In the genomic region with DNA sequence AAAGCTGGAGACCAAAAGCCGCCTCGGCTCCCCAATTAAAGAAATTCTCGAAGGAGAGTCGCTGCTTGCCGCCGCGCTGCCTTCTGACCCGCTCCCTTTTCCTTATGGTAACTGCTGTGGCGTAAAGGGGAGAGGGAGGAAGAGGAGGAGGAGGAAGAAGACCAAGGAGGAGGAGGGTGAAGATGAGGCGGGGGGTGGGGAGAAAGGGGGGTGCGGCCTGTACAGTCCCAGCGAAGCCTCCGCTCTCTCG, we compare ENCODE assay signal across 8 cellular contexts. TPM values are rescaled to one million over a fixed set of nuclear protein-coding genes. Genes with fewer than 3 reads are reported as not detected.
DNase-seq lines count a peak whose midpoint lies in the region; ATAC-seq, FAIRE-seq and TF ChIP-seq lines count a peak whose summit lies in the region.

No MANE protein-coding gene starts in this region.

- H3K27ac Mint-ChIP-seq in immature natural killer cell, result no peak overlapping the region

- TF ChIP-seq POLR2A in H1 (IDR thresholded peaks at IDR 0.05; ENCODE audit: control extremely low read depth in 1 of 2, low read depth in 2 of 2, low read length in 2 of 2), result peak in 1 of 2 experiments; percentile 19; a peak in 1 of 3 replicates

- no peak overlapping the region for H4K91ac ChIP-seq in H1 (replicated peaks; ENCODE audit: insufficient read length, low read length)

- H4K20me1 ChIP-seq in BLaER1 (peaks cover 32% of the 10 kb centered on the region), Loucy (ENCODE audit: insufficient read depth, low read length, poor library complexity, severe bottlenecking) (peaks cover 49% of the 10 kb centered on the region), H1 (replicated peaks in 1 of 2; ENCODE audit: control insufficient read depth in 1 of 2, insufficient read depth in 2 of 2, low read length in 2 of 2) (peaks cover 2 to 3% of the 10 kb centered on the region in 2 experiments), neural cell (ENCODE audit: insufficient read depth) (no peaks in the 10 kb centered on the region)

- no peak overlapping the region for H3K56ac ChIP-seq in H1 (replicated peaks; ENCODE audit: insufficient read length, low read depth, low read length)

- H3K4me2 ChIP-seq in BLaER1 (peak overlapping the region; percentile 91), Loucy (ENCODE audit: low read depth, low read length, poor library complexity, severe bottlenecking) (peak overlapping the region; percentile 75), H1 (ENCODE audit: insufficient read depth in 1 of 2, low read depth in 2 of 2, low read length in 2 of 2) (peak overlapping the region; percentile 92 to 97), neural cell (ENCODE audit: low read length) (peak overlapping the region; percentile 91)

- H4K8ac ChIP-seq in H1 (ENCODE audit: extremely low read depth, insufficient read depth, low read length), result peak overlapping the region; percentile 99; the same call in 1 of the 2 replicates

- no peak overlapping the region for H2BK20ac ChIP-seq in H1 (ENCODE audit: low read length)

- DNase-seq in H1 (ENCODE audit: low read depth in 1 of 2, low spot score in 2 of 2), result no peak
- DNase-seq in immature natural killer cell, result no peak
- DNase-seq in ureter (ENCODE audit: low spot score), result no peak
- DNase-seq in NCI-H2171 (lab: John Stamatoyannopoulos, UW), result no peak

- H3K9me3 ChIP-seq in BLaER1 (no peaks in the 10 kb centered on the region), Loucy (ENCODE audit: insufficient read depth, low read depth, low read length) (no peaks in the 10 kb centered on the region), H1 (ENCODE audit: insufficient read depth in 2 of 2, low read depth in 1 of 2, low read length in 1 of 2) (no peaks in the 10 kb centered on the region), neural cell (ENCODE audit: low read length) (no peaks in the 10 kb centered on the region)

- H2AK5ac ChIP-seq in H1 (ENCODE audit: low read depth, low read length), result no peak overlapping the region; the same call in 1 of the 2 replicates

- H3K14ac ChIP-seq in H1 (ENCODE audit: insufficient read length), result no peak overlapping the region

- no peak overlapping the region for H4K5ac ChIP-seq in H1 (ENCODE audit: insufficient read length, low read depth, low read length)

- H3K9ac ChIP-seq in BLaER1 (peak overlapping the region; percentile 96), Loucy (ENCODE audit: low read depth, low read length, poor library complexity, severe bottlenecking) (peak overlapping the region; percentile 91), H1 (replicated peaks in 1 of 4; ENCODE audit: extremely low read depth in 1 of 4, low read depth in 3 of 4, low read length in 3 of 4) (peak overlapping the region; percentile 88 to 100 (median 99)), neural cell (ENCODE audit: low read length) (peak overlapping the region; percentile 95)

- H3K79me1 ChIP-seq in H1 (ENCODE audit: low read depth, low read length), result 0 out of 2 replicates have a peak, but pooled peaks cover 2% of the 10 kb centered on the region

- peaks cover 27% of the 10 kb centered on the region for H3K4me1 ChIP-seq in BLaER1
- H3K4me1 ChIP-seq in Loucy (ENCODE audit: insufficient read depth, low read length, poor library complexity, severe bottlenecking), result peaks cover 29% of the 10 kb centered on the region
- peaks cover 0 to 2% (median 0%) of the 10 kb centered on the region in 4 experiments; a peak in 1 of 7 replicates for H3K4me1 ChIP-seq in H1 (replicated peaks in 1 of 4; ENCODE audit: control insufficient read depth in 3 of 4, insufficient read depth in 4 of 4, low read length in 3 of 4)

- CTCF ChIA-PET in H1 (lab: Charles Lee; ENCODE audit: partially characterized antibody), result interaction anchor here (0.6 to 1.1 kb wide), 3 partner anchors 113 to 232 kb away, joined by 3 to 5 read pairs (median 3); no protein-coding TSS in a partner anchor

- H3K4me3 ChIP-seq in BLaER1, result peak overlapping the region; percentile 90
- peak overlapping the region; percentile 89 for H3K4me3 ChIP-seq in Loucy (ENCODE audit: low read length, poor library complexity, severe bottlenecking)
- peak overlapping the region; percentile 77 to 96 (median 92) for H3K4me3 ChIP-seq in H1 (ENCODE audit: extremely low read depth in 1 of 4, insufficient read depth in 2 of 4, low read depth in 3 of 4, low read length in 4 of 4)
- peak overlapping the region; percentile 87 for H3K4me3 ChIP-seq in neural cell (ENCODE audit: low read length)

- H3K4me1 Mint-ChIP-seq in immature natural killer cell, result peaks cover 4 to 12% of the 10 kb centered on the region in 2 donors

- H2BK120ac ChIP-seq in H1 (replicated peaks; ENCODE audit: low read depth, low read length), result no peak overlapping the region

- TF ChIP-seq CTCF in Loucy (conservative IDR thresholded peaks at IDR 0.05; ENCODE audit: low read length) (no peak), H1 (IDR thresholded peaks at IDR 0.05; ENCODE audit: control extremely low read depth in 1 of 3, insufficient read depth in 1 of 3, low read depth in 1 of 3, low read length in 3 of 3) (no peak), neural cell (IDR thresholded peaks at IDR 0.05; ENCODE audit: poor library complexity, severe bottlenecking) (no peak)

- no peaks in the 10 kb centered on the region for H3K9me2 ChIP-seq in Loucy (replicated peaks; ENCODE audit: low read depth, low read length)
- H3K9me2 ChIP-seq in neural cell (ENCODE audit: insufficient read depth, low read length), result no peaks in the 10 kb centered on the region

- H3K27me3 Mint-ChIP-seq in immature natural killer cell (ENCODE audit: low read depth in 3 of 3), result peaks cover 0 to 2% (median under 1%) of the 10 kb centered on the region in 3 donors

- no peak overlapping the region for H3K4me3 Mint-ChIP-seq in immature natural killer cell

- H3K36me3 ChIP-seq in BLaER1 (peaks cover 5% of the 10 kb centered on the region), Loucy (ENCODE audit: insufficient read depth, low read length) (no peaks in the 10 kb centered on the region), H1 (ENCODE audit: control insufficient read depth in 2 of 4, insufficient read depth in 4 of 4, low read length in 3 of 4) (no peaks in the 10 kb centered on the region), neural cell (ENCODE audit: insufficient read depth, low read length) (no peaks in the 10 kb centered on the region)

- H3K9me3 Mint-ChIP-seq in immature natural killer cell, result no peaks in the 10 kb centered on the region

- peak overlapping the region; percentile 94 for H3K27ac ChIP-seq in BLaER1
- peak overlapping the region; percentile 96 for H3K27ac ChIP-seq in H1 (ENCODE audit: low read depth, low read length)
- peak overlapping the region; percentile 94 for H3K27ac ChIP-seq in neural cell (ENCODE audit: low read length)

- no peak overlapping the region for H2BK12ac ChIP-seq in H1 (ENCODE audit: low read depth, low read length)

- H3K23ac ChIP-seq in H1 (ENCODE audit: insufficient read length), result no peak overlapping the region

- no peak for TF ChIP-seq RAD21 in H1 (IDR thresholded peaks at IDR 0.05 in 1 of 2, conservative IDR thresholded peaks at IDR 0.05 in 1 of 2; ENCODE audit: low read depth in 2 of 2, low read length in 2 of 2)
- no peak for TF ChIP-seq RAD21 in neural cell (conservative IDR thresholded peaks at IDR 0.05)

- H3K79me2 ChIP-seq in Loucy (ENCODE audit: insufficient read depth, low read length), result peaks cover 50% of the 10 kb centered on the region
- H3K79me2 ChIP-seq in H1 (ENCODE audit: control insufficient read depth in 1 of 2, insufficient read depth in 2 of 2, low read length in 2 of 2), result peaks cover 5 to 47% of the 10 kb centered on the region in 2 experiments; a peak in 3 of 4 replicates
- H3K79me2 ChIP-seq in neural cell (replicated peaks; ENCODE audit: insufficient read depth, low read length), result peaks cover 49% of the 10 kb centered on the region

- POLR2A ChIA-PET in H1 (lab: Charles Lee; ENCODE audit: partially characterized antibody), result interaction anchor here (0.6 to 2.0 kb wide), 6 partner anchors 9 to 235 kb away, joined by 3 to 10 read pairs (median 6); partner anchors contain the start of gene NUP205

- no peak overlapping the region for H2BK15ac ChIP-seq in H1 (ENCODE audit: low read length)

- 0 out of 2 replicates have a peak overlapping the region, but pooled peaks have one; percentile 95 for H3K18ac ChIP-seq in H1 (ENCODE audit: extremely low read depth, low read length)

- H2BK5ac ChIP-seq in H1 (ENCODE audit: low read depth, low read length), result peak overlapping the region; percentile 86; the same call in 1 of the 2 replicates

- WGBS in H1 (ENCODE audit: extremely low coverage in 1 of 2, insufficient coverage in 1 of 2, insufficient read length in 1 of 2, insufficient replicate concordance in 2 of 2, low coverage in 1 of 2, low lambda C conversion rate in 2 of 2, missing lambda C conversion rate in 1 of 2), 2 experiments, result 4% methylated on average over 8 of the region's 14 CpGs; no CpG with 5 or more reads in 1 of the 2 experiments

- peak overlapping the region; percentile 95 for H2AFZ ChIP-seq in Loucy (ENCODE audit: low read length)
- no peak overlapping the region for H2AFZ ChIP-seq in H1 (ENCODE audit: low read length)
- peak overlapping the region; percentile 92 for H2AFZ ChIP-seq in neural cell (ENCODE audit: low read depth, low read length)

- H3K36me3 Mint-ChIP-seq in immature natural killer cell, result no peaks in the 10 kb centered on the region

- H3F3A ChIP-seq in Loucy (ENCODE audit: low read depth) (no peaks in the 10 kb centered on the region), neural cell (ENCODE audit: insufficient read depth, low read length, poor library complexity, severe bottlenecking) (peaks cover 9% of the 10 kb centered on the region)

- TF ChIP-seq EP300 in H1 (IDR thresholded peaks at IDR 0.05; ENCODE audit: borderline replicate concordance in 1 of 2, low read depth in 2 of 2, low read length in 2 of 2) (no peak), neural cell (conservative IDR thresholded peaks at IDR 0.05; ENCODE audit: poor library complexity, severe bottlenecking) (no peak)

- ATAC-seq in GM21367 (IDR thresholded peaks at IDR 0.05; ENCODE audit: unreplicated experiment), result no peak

- H3K27me3 ChIP-seq in BLaER1 (no peaks in the 10 kb centered on the region), Loucy (ENCODE audit: insufficient read depth, low read length, poor library complexity, severe bottlenecking) (no peaks in the 10 kb centered on the region), H1 (replicated peaks in 1 of 4; ENCODE audit: control insufficient read depth in 3 of 4, extremely low read depth in 1 of 4, insufficient read depth in 3 of 4, low read length in 3 of 4) (no peaks in the 10 kb centered on the region), neural cell (ENCODE audit: insufficient read depth, low read depth, low read length) (no peaks in the 10 kb centered on the region)

- peaks cover 8% of the 10 kb centered on the region for H3K23me2 ChIP-seq in H1 (ENCODE audit: low read depth, low read length)

- H3K4ac ChIP-seq in H1 (replicated peaks; ENCODE audit: insufficient read length, low read depth, low read length), result no peak overlapping the region

- no peak for FAIRE-seq in H1 (lab: Jason Lieb, UNC)

RNA-seq across cellular contexts. Expression of gene CNOT4, which starts 0.4 kb away (rescaled TPM):
- total RNA-seq in H1 (2021; fragmentation: NEBNext Ultra II Directional; extraction: Animal tissue kit (Norgen Biotek cat#: 25700)), result 24.3 and 25.8 TPM in 2 replicates
- 7.5 and 10.9 TPM in 2 replicates for polyA plus RNA-seq in H1 (2011; rRNA removed)
- polyA plus RNA-seq in H1 (2011; cell fraction: cytosol; rRNA removed), result 7.7 TPM
- polyA plus RNA-seq in H1 (2011; cell fraction: nucleus; rRNA removed), result 13.1 TPM
- polyA plus RNA-seq in H1 (2012, experiment 1 of 2), result 8.3 to 12.2 TPM (median 10.5 TPM) in 4 replicates
- polyA plus RNA-seq in H1 (2012, experiment 2 of 2), result 2.8 TPM
- 21.5 TPM for polyA plus RNA-seq in H1 (2013, experiment 1 of 2)
- polyA plus RNA-seq in H1 (2013, experiment 2 of 2), result 19.5 TPM
- 29.3 and 32.7 TPM in 2 replicates for polyA minus RNA-seq in H1 (2011; rRNA and poly(A)+ RNA removed)
- polyA minus RNA-seq in H1 (2011; cell fraction: cytosol; rRNA and poly(A)+ RNA removed), result 10.5 TPM
- polyA minus RNA-seq in H1 (2011; cell fraction: nucleus; rRNA and poly(A)+ RNA removed), result 53.6 TPM
- 6.4 and 7.1 TPM in 2 replicates for polyA plus RNA-seq in neural cell
- polyA minus RNA-seq in neural cell, result 32.4 and 40.7 TPM in 2 replicates
- polyA plus RNA-seq in immature natural killer cell, result 10 to 100 TPM in 2 of 3 donors, 1 to 10 TPM in 1; 8.9 to 17.1 (median 10.8) TPM
- 34.4 TPM for total RNA-seq in ureter

RNA-seq across cellular contexts. Expression of gene NUP205, which starts 48.2 kb away (rescaled TPM):
- 199 and 216 TPM in 2 replicates for total RNA-seq in H1 (2021; fragmentation: NEBNext Ultra II Directional; extraction: Animal tissue kit (Norgen Biotek cat#: 25700))
- polyA plus RNA-seq in H1 (2011; rRNA removed) (99.7 and 148 TPM in 2 replicates), neural cell (32.3 and 35.4 TPM in 2 replicates), immature natural killer cell (10 to 100 TPM in 2 of 3 donors, 1 to 10 TPM in 1; 7.3 to 29.7 (median 15.5) TPM)
- polyA plus RNA-seq in H1 (2011; cell fraction: cytosol; rRNA removed), result 145 TPM
- 128 TPM for polyA plus RNA-seq in H1 (2011; cell fraction: nucleus; rRNA removed)
- polyA plus RNA-seq in H1 (2012, experiment 1 of 2), result 106 to 155 TPM (median 126 TPM) in 4 replicates
- polyA plus RNA-seq in H1 (2012, experiment 2 of 2), result 11.3 TPM
- 165 TPM for polyA plus RNA-seq in H1 (2013, experiment 1 of 2)
- 153 TPM for polyA plus RNA-seq in H1 (2013, experiment 2 of 2)
- polyA minus RNA-seq in H1 (2011; rRNA and poly(A)+ RNA removed), result 279 and 339 TPM in 2 replicates
- 108 TPM for polyA minus RNA-seq in H1 (2011; cell fraction: cytosol; rRNA and poly(A)+ RNA removed)
- polyA minus RNA-seq in H1 (2011; cell fraction: nucleus; rRNA and poly(A)+ RNA removed), result 166 TPM
- polyA minus RNA-seq in neural cell, result 63.9 and 67.4 TPM in 2 replicates
- total RNA-seq in ureter, result 58.1 TPM
